In genomic region chr9:38075272-38075671, GRCh38 we compare ENCODE assay signal across 19 cellular contexts.
"Had no signal": no experiment of that assay in that cellular context is flagged by ENCODE, and none has a peak within 500 bp of the region (broad histone marks: within the 10 kb centered on the region; RNA-seq: fewer than 3 reads in every experiment).

No MANE protein-coding gene starts in this region.

- H3K4me2 ChIP-seq: neural progenitor cell had no signal

- H3K27ac Mint-ChIP-seq: activated naive CD4-positive, alpha-beta T cell treated with anti-CD3 and anti-CD28 coated beads, Interleukin-2, amount 50 U/mL, for 24 hours; activated T-cell treated with anti-CD3 and anti-CD28 coated beads, Interleukin-2, amount 50 U/mL, for 72 hours; naive thymus-derived CD8-positive, alpha-beta T cell; neural progenitor cell; T-cell; T-helper 2 cell treated with Interferon-gamma antibody and Interleukin-4, amounts not matched to agents 5 μg/mL and 100 μg/mL, for 36 hours had no signal

- H3K9me3 ChIP-seq: body of pancreas, esophagus squamous epithelium, gastroesophageal sphincter, sigmoid colon, thyroid gland had no signal

- H2AFZ ChIP-seq: neural progenitor cell had no signal

- H3K36me3 Mint-ChIP-seq: naive thymus-derived CD8-positive, alpha-beta T cell; neural progenitor cell; T-cell had no signal

- H3K4me3 ChIP-seq: body of pancreas, esophagus squamous epithelium, gastroesophageal sphincter, neural progenitor cell, sigmoid colon, thyroid gland had no signal

- H3K4me1 ChIP-seq: neural progenitor cell, sigmoid colon had no signal

- H3K9me3 Mint-ChIP-seq: naive thymus-derived CD8-positive, alpha-beta T cell; T-helper 2 cell treated with Interferon-gamma antibody and Interleukin-4, amounts not matched to agents 5 μg/mL and 100 μg/mL, for 36 hours had no signal

- H3K36me3 ChIP-seq: esophagus squamous epithelium, gastroesophageal sphincter, neural progenitor cell, sigmoid colon, thyroid gland had no signal

- H3K27me3 ChIP-seq: body of pancreas, esophagus squamous epithelium, gastroesophageal sphincter, sigmoid colon, thyroid gland had no signal

- H3K27ac ChIP-seq: body of pancreas, esophagus squamous epithelium, gastroesophageal sphincter, neural progenitor cell, sigmoid colon, thyroid gland had no signal

- H3K4me3 Mint-ChIP-seq: activated naive CD4-positive, alpha-beta T cell treated with anti-CD3 and anti-CD28 coated beads, Interleukin-2, amount 50 U/mL, for 24 hours; activated T-cell treated with anti-CD3 and anti-CD28 coated beads, Interleukin-2, amount 50 U/mL, for 72 hours; naive thymus-derived CD8-positive, alpha-beta T cell; neural progenitor cell; T-cell; T-helper 2 cell treated with Interferon-gamma antibody and Interleukin-4, amounts not matched to agents 5 μg/mL and 100 μg/mL, for 36 hours had no signal

- H3K9ac ChIP-seq: neural progenitor cell had no signal

- DNase-seq: activated CD4-positive, alpha-beta T cell treated with anti-CD3 and anti-CD28 coated beads for 1 hour; activated gamma-delta T cell; activated T-cell treated with anti-CD3 and anti-CD28 coated beads, Interleukin-2, amount 50 U/mL, for 72 hours; anterior cingulate cortex; body of pancreas; effector memory CD4-positive, alpha-beta T cell; esophagus squamous epithelium; hypothalamus; naive thymus-derived CD8-positive, alpha-beta T cell; posterior cingulate gyrus; sigmoid colon; stimulated activated CD4-positive, alpha-beta T cell treated with anti-CD3 and anti-CD28 coated beads, Interleukin-4, amount 100 ng/mL, for 1 hour; stimulated activated naive CD4-positive, alpha-beta T cell; T-cell; thyroid gland had no signal
